In genomic region chr22:29298641-29299040, GRCh38 we compare ENCODE assay signal across 18 cellular contexts. TPM values are rescaled to one million over a fixed set of nuclear protein-coding genes. Genes with fewer than 3 reads are reported as not detected.
"Had no signal": no experiment of that assay in that cellular context is flagged by ENCODE, and none has a peak within 500 bp of the region (broad histone marks: within the 10 kb centered on the region; RNA-seq: fewer than 3 reads in every experiment).

No MANE protein-coding gene starts in this region.

- H3K4me3 Mint-ChIP-seq: activated naive CD4-positive, alpha-beta T cell treated with anti-CD3 and anti-CD28 coated beads for 36 hours; activated naive CD8-positive, alpha-beta T cell treated with anti-CD3 and anti-CD28 coated beads, Interleukin-2, amount 10 ng/mL, durations not matched to agents 7 days and 5 days; WTC11 had no signal

- DNase-seq: activated naive CD4-positive, alpha-beta T cell treated with anti-CD3 and anti-CD28 coated beads for 36 hours; activated naive CD8-positive, alpha-beta T cell treated with anti-CD3 and anti-CD28 coated beads, Interleukin-2, amount 10 ng/mL, durations not matched to agents 7 days and 5 days; amniotic stem cell; colonic mucosa; dorsolateral prefrontal cortex; hypothalamus; left ventricle myocardium superior; mammary epithelial cell; occipital lobe; stimulated activated CD4-positive, alpha-beta T cell treated with anti-CD3 and anti-CD28 coated beads, Interleukin-2, amount 100 ng/mL, for 48 hours; stimulated activated CD8-positive, alpha-beta memory T cell treated with anti-CD3 and anti-CD28 coated beads, Interleukin-4, amount 100 ng/mL, for 48 hours; stimulated activated naive CD4-positive, alpha-beta T cell treated with Interleukin-2 at 50 U/mL for 16 hours; T-helper 1 cell; upper lobe of left lung had no signal

- H3K27ac Mint-ChIP-seq: activated naive CD4-positive, alpha-beta T cell treated with anti-CD3 and anti-CD28 coated beads for 36 hours; activated naive CD8-positive, alpha-beta T cell treated with anti-CD3 and anti-CD28 coated beads, Interleukin-2, amount 10 ng/mL, durations not matched to agents 7 days and 5 days; activated T-helper 2 cell treated with anti-CD3 and anti-CD28 coated beads, Interferon-gamma antibody, Interleukin-2, Interleukin-4, amounts not matched to agents 10 μg/mL and 5 μg/mL and 100 μg/mL, durations not matched to agents 14 hours and 24 hours and 36 hours had no signal

- H3K4me3 ChIP-seq: breast epithelium, colonic mucosa, dorsolateral prefrontal cortex, esophagus muscularis mucosa, upper lobe of left lung had no signal

- H3K9me3 Mint-ChIP-seq: activated naive CD4-positive, alpha-beta T cell treated with anti-CD3 and anti-CD28 coated beads for 36 hours; activated naive CD8-positive, alpha-beta T cell treated with anti-CD3 and anti-CD28 coated beads, Interleukin-2, amount 10 ng/mL, durations not matched to agents 7 days and 5 days; activated T-helper 2 cell treated with anti-CD3 and anti-CD28 coated beads, Interferon-gamma antibody, Interleukin-2, Interleukin-4, amounts not matched to agents 10 μg/mL and 5 μg/mL and 100 μg/mL, durations not matched to agents 14 hours and 24 hours and 36 hours; WTC11 had no signal

- H3K9me3 ChIP-seq: breast epithelium, colonic mucosa, esophagus muscularis mucosa, upper lobe of left lung had no signal

- H3K27me3 ChIP-seq: breast epithelium, colonic mucosa, dorsolateral prefrontal cortex, esophagus muscularis mucosa, upper lobe of left lung had no signal

- ATAC-seq: left ventricle myocardium superior, WTC11 had no signal

- H3K4me1 ChIP-seq: colonic mucosa had no signal

- H3K4me1 Mint-ChIP-seq: activated naive CD8-positive, alpha-beta T cell treated with anti-CD3 and anti-CD28 coated beads, Interleukin-2, amount 10 ng/mL, durations not matched to agents 7 days and 5 days; WTC11 had no signal

RNA-seq across cellular contexts. Expression of gene RASL10A, which starts 16.9 kb away (rescaled TPM):
- total RNA-seq: activated naive CD4-positive, alpha-beta T cell treated with anti-CD3 and anti-CD28 coated beads for 36 hours had no signal
